9 cellular contexts compared by ENCODE assay signal in the genomic region with DNA sequence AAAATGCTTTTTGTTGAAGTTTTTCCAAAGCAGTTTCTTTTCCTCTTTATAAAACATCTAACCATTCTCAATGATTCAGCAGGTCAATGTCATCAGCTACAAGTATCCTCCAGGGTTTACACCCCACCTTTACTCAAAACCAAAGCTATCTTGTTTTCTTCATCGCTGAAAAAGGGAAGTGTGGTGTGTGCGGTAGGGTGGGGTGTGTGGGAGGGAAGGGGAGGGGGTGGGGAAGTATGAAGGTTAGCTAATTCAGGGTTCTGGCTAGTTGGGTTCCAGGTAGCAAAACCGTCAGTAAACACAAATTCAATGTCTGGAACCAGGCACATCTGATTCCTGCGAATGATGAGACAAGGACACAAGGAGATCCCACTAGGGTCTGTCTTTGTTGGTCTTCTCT.
DNase-seq lines count a peak whose midpoint lies in the region; ATAC-seq and TF ChIP-seq lines count a peak whose summit lies in the region.
"Had no signal": no experiment of that assay in that cellular context is flagged by ENCODE, and none has a peak within 500 bp of the region (broad histone marks: within the 10 kb centered on the region; RNA-seq: fewer than 3 reads in every experiment).

No MANE protein-coding gene starts in this region.

- H3K36me3 Mint-ChIP-seq in activated CD4-positive, alpha-beta T cell treated with anti-CD3 and anti-CD28 coated beads for 36 hours (ENCODE audit: low read depth) = peaks cover 64% of the 10 kb centered on the region
- H3K36me3 Mint-ChIP-seq in activated T-cell treated with anti-CD3 and anti-CD28 coated beads, Interleukin-2, amount 50 U/mL, for 4 hours (ENCODE audit: insufficient read depth) = peaks cover 36% of the 10 kb centered on the region

- no peaks in the 10 kb centered on the region for H3K27me3 Mint-ChIP-seq in activated CD4-positive, alpha-beta T cell treated with anti-CD3 and anti-CD28 coated beads for 36 hours
- no peaks in the 10 kb centered on the region for H3K27me3 Mint-ChIP-seq in activated T-cell treated with anti-CD3 and anti-CD28 coated beads, Interleukin-2, amount 50 U/mL, for 4 hours (ENCODE audit: low read depth)

- H3K27ac Mint-ChIP-seq in activated CD4-positive, alpha-beta T cell treated with anti-CD3 and anti-CD28 coated beads for 36 hours = peak overlapping the region; percentile 82

- DNase-seq in activated CD4-positive, alpha-beta T cell treated with anti-CD3 and anti-CD28 coated beads for 36 hours = peak; percentile 73
- DNase-seq in activated CD4-positive, alpha-beta T cell treated with anti-CD3 and anti-CD28 coated beads for 1 hour = no peak
- DNase-seq in activated T-cell treated with anti-CD3 and anti-CD28 coated beads, Interleukin-2, amount 50 U/mL, for 4 hours = peak; percentile 43
- peak in 5 of 6 experiments; percentile 20 to 59 (median 52) for DNase-seq in stimulated activated naive CD4-positive, alpha-beta T cell (lab: John Stamatoyannopoulos, UW)
- DNase-seq in EL = no peak
- no peak for DNase-seq in HEK293T (ENCODE audit: extremely low spot score)
- DNase-seq in omental fat pad (ENCODE audit: low spot score) = no peak
- DNase-seq: GM23248 had no signal

- CTCF ChIA-PET in activated CD4-positive, alpha-beta T cell treated with anti-CD3 and anti-CD28 coated beads for 36 hours (lab: Charles Lee) = interaction anchor here (0.6 to 1.8 kb wide), 6 partner anchors 9 to 393 kb away, joined by 3 to 6 read pairs (median 4); no protein-coding TSS in a partner anchor
- CTCF ChIA-PET in HEK293T (lab: Yijun Ruan, JAX) = interaction anchor here (2.4 kb wide), 1 partner anchor 143 kb away, joined by 7 read pairs; no protein-coding TSS in a partner anchor

- H3K4me3 Mint-ChIP-seq in activated CD4-positive, alpha-beta T cell treated with anti-CD3 and anti-CD28 coated beads for 36 hours = peak overlapping the region; percentile 50
- H3K4me3 Mint-ChIP-seq in activated T-cell treated with anti-CD3 and anti-CD28 coated beads, Interleukin-2, amount 50 U/mL, for 4 hours = peak overlapping the region; percentile 16

- intact Hi-C loops in activated CD4-positive, alpha-beta T cell treated with anti-CD3 and anti-CD28 coated beads for 36 hours (cut with DNase I, micrococcal nuclease) = loop anchor here in 1 of 2 experiments (1.0 to 5.0 kb wide), 5 partner anchors 15 to 1002 kb away; a partner anchor contains a TSS

- ATAC-seq in activated CD4-positive, alpha-beta T cell treated with anti-CD3 and anti-CD28 coated beads for 36 hours = peak; percentile 6
- peak; percentile 56 for ATAC-seq in HG03521 (IDR thresholded peaks at IDR 0.05; ENCODE audit: unreplicated experiment)
- ATAC-seq in activated T-cell treated with anti-CD3 and anti-CD28 coated beads, Interleukin-2, amount 50 U/mL, for 4 hours = peak; percentile 6 to 9
- ATAC-seq in omental fat pad (ENCODE audit: low FRiP score) = no peak

- no peaks in the 10 kb centered on the region for H3K9me3 Mint-ChIP-seq in activated CD4-positive, alpha-beta T cell treated with anti-CD3 and anti-CD28 coated beads for 36 hours (ENCODE audit: low read depth)
- H3K9me3 Mint-ChIP-seq in activated T-cell treated with anti-CD3 and anti-CD28 coated beads, Interleukin-2, amount 50 U/mL, for 4 hours = no peaks in the 10 kb centered on the region

- no peak for TF ChIP-seq CTCF in omental fat pad (IDR thresholded peaks at IDR 0.05)

- POLR2A ChIA-PET in activated CD4-positive, alpha-beta T cell treated with anti-CD3 and anti-CD28 coated beads for 36 hours (lab: Charles Lee) = interaction anchor here (0.6 to 2.0 kb wide), 6 partner anchors 129 to 373 kb away, joined by 3 to 7 read pairs (median 4); no protein-coding TSS in a partner anchor
- POLR2A ChIA-PET in HEK293T (lab: Yijun Ruan, JAX) = no interaction called here

- H3K4me1 Mint-ChIP-seq in activated CD4-positive, alpha-beta T cell treated with anti-CD3 and anti-CD28 coated beads for 36 hours = peaks cover 81% of the 10 kb centered on the region
- H3K4me1 Mint-ChIP-seq in activated T-cell treated with anti-CD3 and anti-CD28 coated beads, Interleukin-2, amount 50 U/mL, for 4 hours (ENCODE audit: low read depth) = peaks cover 77% of the 10 kb centered on the region

TF ChIP-seq in HEK293T, 16 proteins besides CTCF, POLR2A, EP300 and RAD21:
- TF ChIP-seq CTBP1 (IDR thresholded peaks at IDR 0.05; ENCODE audit: borderline replicate concordance) = no peak
- TF ChIP-seq FOXM1 (IDR thresholded peaks at IDR 0.05; ENCODE audit: borderline replicate concordance) = no peak
- no peak for TF ChIP-seq FOXK2 (IDR thresholded peaks at IDR 0.05)
- TF ChIP-seq ARNT (IDR thresholded peaks at IDR 0.05) = no peak
- no peak for TF ChIP-seq ZNF384 (IDR thresholded peaks at IDR 0.05)
- TF ChIP-seq TARDBP (IDR thresholded peaks at IDR 0.05) = no peak
- TF ChIP-seq HDGF (IDR thresholded peaks at IDR 0.05; ENCODE audit: borderline replicate concordance) = no peak
- no peak for TF ChIP-seq L3MBTL2 (conservative IDR thresholded peaks at IDR 0.05)
- TF ChIP-seq, protein P1, sequence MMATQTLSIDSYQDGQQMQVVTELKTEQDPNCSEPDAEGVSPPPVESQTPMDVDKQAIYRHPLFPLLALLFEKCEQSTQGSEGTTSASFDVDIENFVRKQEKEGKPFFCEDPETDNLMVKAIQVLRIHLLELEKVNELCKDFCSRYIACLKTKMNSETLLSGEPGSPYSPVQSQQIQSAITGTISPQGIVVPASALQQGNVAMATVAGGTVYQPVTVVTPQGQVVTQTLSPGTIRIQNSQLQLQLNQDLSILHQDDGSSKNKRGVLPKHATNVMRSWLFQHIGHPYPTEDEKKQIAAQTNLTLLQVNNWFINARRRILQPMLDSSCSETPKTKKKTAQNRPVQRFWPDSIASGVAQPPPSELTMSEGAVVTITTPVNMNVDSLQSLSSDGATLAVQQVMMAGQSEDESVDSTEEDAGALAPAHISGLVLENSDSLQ (IDR thresholded peaks at IDR 0.05) = no peak
- no peak for TF ChIP-seq BHLHE40 (IDR thresholded peaks at IDR 0.05; ENCODE audit: borderline replicate concordance)
- TF ChIP-seq LEF1 (IDR thresholded peaks at IDR 0.05; ENCODE audit: borderline replicate concordance) = no peak
TF ChIP-seq in HEK293T: peak in this region for 0.

Comparison
In these comparisons a context has a peak if more than half of its experiments do, and no peak if none do; other contexts are left out.
1. DNase-seq: peak in activated CD4-positive, alpha-beta T cell treated with anti-CD3 and anti-CD28 coated beads for 36 hours (single experiment), activated T-cell treated with anti-CD3 and anti-CD28 coated beads, Interleukin-2, amount 50 U/mL, for 4 hours (single experiment) and stimulated activated naive CD4-positive, alpha-beta T cell (5 of 6); none in activated CD4-positive, alpha-beta T cell treated with anti-CD3 and anti-CD28 coated beads for 1 hour (single experiment), EL (single experiment), HEK293T (single experiment) and omental fat pad (single experiment).